In genomic region chr4:84220990-84221389, GRCh38 we compare ENCODE assay signal across 27 cellular contexts.
DNase-seq lines count a peak whose midpoint lies in the region; ATAC-seq, FAIRE-seq and TF ChIP-seq lines count a peak whose summit lies in the region.
"Had no signal": no experiment of that assay in that cellular context is flagged by ENCODE, and none has a peak within 500 bp of the region (broad histone marks: within the 10 kb centered on the region; RNA-seq: fewer than 3 reads in every experiment).

No MANE protein-coding gene starts in this region.

- RAD21 ChIA-PET in GM12878 (lab: Charles Lee; ENCODE audit: unreplicated experiment), result no interaction called here

- 11% methylated on average over 6 of the region's 6 CpGs for WGBS in GM12878 (ENCODE audit: insufficient coverage, insufficient replicate concordance, low lambda C conversion rate, missing lambda C conversion rate)
- WGBS in upper lobe of left lung, 2 donors, result 75 to 81% methylated on average over 6 of the region's 6 CpGs

- TF ChIP-seq CTCF in GM12878 (IDR thresholded peaks at IDR 0.05 in 2 of 3, conservative IDR thresholded peaks at IDR 0.05 in 1 of 3; ENCODE audit: control insufficient read depth in 2 of 3, extremely low read depth in 1 of 3, insufficient read depth in 1 of 3, low read depth in 3 of 3, low read length in 3 of 3) (no peak), upper lobe of left lung (IDR thresholded peaks at IDR 0.05) (no peak)

- ATAC-seq in GM18867 (IDR thresholded peaks at IDR 0.05; ENCODE audit: unreplicated experiment) (peak; percentile 94), GM19468 (IDR thresholded peaks at IDR 0.05; ENCODE audit: extremely low read depth, unreplicated experiment) (peak; percentile 62), HG03432 (IDR thresholded peaks at IDR 0.05; ENCODE audit: unreplicated experiment) (peak; percentile 70), GM12878 (peak; percentile 78), upper lobe of left lung (ENCODE audit: low FRiP score in 2 of 2) (no peak)
- no peak for ATAC-seq in activated T-cell treated with anti-CD3 and anti-CD28 coated beads, Interleukin-2, amount 50 U/mL, for 4 hours
- ATAC-seq: heart left ventricle, Panc1 had no signal

- no peak for DNase-seq in GM12878 (ENCODE audit: low read depth, low spot score)
- DNase-seq in NCI-H2171 treated with DMSO at 0.1 percent for 48 hours (lab: John Stamatoyannopoulos, UW), result no peak
- DNase-seq in NCI-H446 treated with DMSO at 0.1 percent for 48 hours (lab: John Stamatoyannopoulos, UW), result no peak
- DNase-seq in activated T-cell treated with anti-CD3 and anti-CD28 coated beads, Interleukin-2, amount 50 U/mL, for 4 hours, result no peak
- DNase-seq in upper lobe of left lung, result no peak
- DNase-seq: activated naive CD4-positive, alpha-beta T cell treated with anti-CD3 and anti-CD28 coated beads, Interleukin-2, amount 10 ng/mL, durations not matched to agents 7 days and 5 days; activated T-cell treated with anti-CD3 and anti-CD28 coated beads, Interleukin-2, amount 50 U/mL, for 24 hours; CD4-positive, alpha-beta T cell; DMS153; GDM1; H7; heart left ventricle; immature natural killer cell; left ventricle myocardium inferior; MG63; NCI-H1694; NCI-H774; stimulated activated CD4-positive, alpha-beta T cell treated with anti-CD3 and anti-CD28 coated beads, Interleukin-2, amount 100 ng/mL, for 24 hours; stimulated activated naive CD4-positive, alpha-beta T cell had no signal

- no peaks in the 10 kb centered on the region for H3K4me1 Mint-ChIP-seq in activated T-cell treated with anti-CD3 and anti-CD28 coated beads, Interleukin-2, amount 50 U/mL, for 4 hours (ENCODE audit: low read depth)
- H3K4me1 Mint-ChIP-seq: activated naive CD4-positive, alpha-beta T cell treated with anti-CD3 and anti-CD28 coated beads, Interleukin-2, amount 10 ng/mL, durations not matched to agents 7 days and 5 days; immature natural killer cell had no signal

- SMC1A ChIA-PET in GM12878 (lab: Charles Lee; ENCODE audit: uncharacterized antibody, unreplicated experiment), result no interaction called here

- no peaks in the 10 kb centered on the region for H3K4me1 ChIP-seq in GM12878 (ENCODE audit: control insufficient read depth, insufficient read depth, low read length)
- no peaks in the 10 kb centered on the region for H3K4me1 ChIP-seq in upper lobe of left lung
- H3K4me1 ChIP-seq: heart left ventricle, left ventricle myocardium inferior had no signal

- no peak for TF ChIP-seq EP300 in GM12878 (IDR thresholded peaks at IDR 0.05; ENCODE audit: borderline replicate concordance in 1 of 2, control insufficient read depth in 1 of 2, low read depth in 2 of 2, low read length in 2 of 2)
- no peak for TF ChIP-seq EP300 in upper lobe of left lung (IDR thresholded peaks at IDR 0.05)

- H3K27ac ChIP-seq in GM12878 (ENCODE audit: control insufficient read depth, insufficient read depth), result no peak overlapping the region
- no peak overlapping the region for H3K27ac ChIP-seq in upper lobe of left lung
- H3K27ac ChIP-seq: cardiac muscle cell, heart left ventricle, left ventricle myocardium inferior had no signal

- FAIRE-seq in GM12878 (lab: Jason Lieb, UNC), result no peak
- FAIRE-seq: endothelial cell of umbilical vein had no signal

- intact Hi-C loops in GM12878 (cut with micrococcal nuclease; ENCODE audit: unreplicated experiment), result no loop called here

- TF ChIP-seq POLR2A in GM12878 (IDR thresholded peaks at IDR 0.05; ENCODE audit: low read depth, low read length) (no peak), upper lobe of left lung (IDR thresholded peaks at IDR 0.05) (no peak)

- H2AFZ ChIP-seq in GM12878 (ENCODE audit: control insufficient read depth, low read depth, low read length), result no peak overlapping the region

- H3K79me2 ChIP-seq in GM12878 (ENCODE audit: control insufficient read depth, insufficient read depth, low read length), result no peaks in the 10 kb centered on the region

- CTCF ChIA-PET in GM12878 (lab: Yijun Ruan, JAX), result no interaction called here

- H3K9me3 Mint-ChIP-seq in activated T-cell treated with anti-CD3 and anti-CD28 coated beads, Interleukin-2, amount 50 U/mL, for 4 hours, result no peaks in the 10 kb centered on the region
- H3K9me3 Mint-ChIP-seq: activated naive CD4-positive, alpha-beta T cell treated with anti-CD3 and anti-CD28 coated beads, Interleukin-2, amount 10 ng/mL, durations not matched to agents 7 days and 5 days; activated T-cell treated with anti-CD3 and anti-CD28 coated beads, Interleukin-2, amount 50 U/mL, for 24 hours; dendritic cell treated with granulocyte-macrophage colony-stimulating factor and Interleukin-4, amounts not matched to agents 40 ng/mL and 50 ng/mL, for 4 days had no signal

- H3K4me3 ChIP-seq in GM12878, result no peak overlapping the region
- no peak overlapping the region for H3K4me3 ChIP-seq in upper lobe of left lung
- H3K4me3 ChIP-seq: cardiac muscle cell, heart left ventricle, left ventricle myocardium inferior, MG63 had no signal

- no peak overlapping the region for H3K4me3 Mint-ChIP-seq in activated T-cell treated with anti-CD3 and anti-CD28 coated beads, Interleukin-2, amount 50 U/mL, for 4 hours
- H3K4me3 Mint-ChIP-seq: activated naive CD4-positive, alpha-beta T cell treated with anti-CD3 and anti-CD28 coated beads, Interleukin-2, amount 10 ng/mL, durations not matched to agents 7 days and 5 days; activated T-cell treated with anti-CD3 and anti-CD28 coated beads, Interleukin-2, amount 50 U/mL, for 24 hours; CD4-positive, alpha-beta T cell; dendritic cell treated with granulocyte-macrophage colony-stimulating factor and Interleukin-4, amounts not matched to agents 40 ng/mL and 50 ng/mL, for 4 days; immature natural killer cell; neural crest cell had no signal

- no peaks in the 10 kb centered on the region for H3K36me3 Mint-ChIP-seq in activated T-cell treated with anti-CD3 and anti-CD28 coated beads, Interleukin-2, amount 50 U/mL, for 4 hours (ENCODE audit: insufficient read depth)
- H3K36me3 Mint-ChIP-seq: activated naive CD4-positive, alpha-beta T cell treated with anti-CD3 and anti-CD28 coated beads, Interleukin-2, amount 10 ng/mL, durations not matched to agents 7 days and 5 days; immature natural killer cell had no signal

- BruUV-seq in GM12878 (replicated peaks; lab: Mats Ljungman, UMichigan), result no TSS peak

- H3K36me3 ChIP-seq in GM12878 (ENCODE audit: control insufficient read depth in 2 of 2, insufficient read depth in 2 of 2, low read length in 1 of 2) (no peaks in the 10 kb centered on the region), upper lobe of left lung (no peaks in the 10 kb centered on the region)
- H3K36me3 ChIP-seq: cardiac muscle cell, heart left ventricle, left ventricle myocardium inferior, MG63 had no signal

- H3K27me3 Mint-ChIP-seq in activated T-cell treated with anti-CD3 and anti-CD28 coated beads, Interleukin-2, amount 50 U/mL, for 4 hours (ENCODE audit: low read depth), result no peaks in the 10 kb centered on the region
- H3K27me3 Mint-ChIP-seq: activated naive CD4-positive, alpha-beta T cell treated with anti-CD3 and anti-CD28 coated beads, Interleukin-2, amount 10 ng/mL, durations not matched to agents 7 days and 5 days; activated T-cell treated with anti-CD3 and anti-CD28 coated beads, Interleukin-2, amount 50 U/mL, for 24 hours; CD4-positive, alpha-beta T cell; dendritic cell treated with granulocyte-macrophage colony-stimulating factor and Interleukin-4, amounts not matched to agents 40 ng/mL and 50 ng/mL, for 4 days had no signal

- H3K9ac ChIP-seq in GM12878 (ENCODE audit: control insufficient read depth, insufficient read depth, low read length), result no peak overlapping the region

- H3K9me3 ChIP-seq in GM12878 (replicated peaks; ENCODE audit: control insufficient read depth, insufficient read depth, low read length) (no peaks in the 10 kb centered on the region), upper lobe of left lung (no peaks in the 10 kb centered on the region)
- H3K9me3 ChIP-seq: heart left ventricle, left ventricle myocardium inferior, MG63 had no signal

- POLR2A ChIA-PET in GM12878 (lab: Charles Lee), result no interaction called here

- no peaks in the 10 kb centered on the region for H4K20me1 ChIP-seq in GM12878 (ENCODE audit: control insufficient read depth, insufficient read depth)

- H3K4me2 ChIP-seq in GM12878 (ENCODE audit: control insufficient read depth, insufficient read depth), result no peak overlapping the region

- no peaks in the 10 kb centered on the region for H3K27me3 ChIP-seq in GM12878 (replicated peaks in 1 of 2; ENCODE audit: control insufficient read depth in 2 of 2, insufficient read depth in 2 of 2, low read length in 1 of 2)
- H3K27me3 ChIP-seq in upper lobe of left lung, result no peaks in the 10 kb centered on the region
- H3K27me3 ChIP-seq: cardiac muscle cell, heart left ventricle, MG63 had no signal

- TF ChIP-seq RAD21 in GM12878 (IDR thresholded peaks at IDR 0.05; ENCODE audit: insufficient read depth, low read depth, low read length), result no peak

- in situ Hi-C loops in GM12878 (cut with MboI), result no loop called here

TF ChIP-seq in GM12878, 131 proteins besides CTCF, POLR2A, EP300 and RAD21 (continues in another document):
- TF ChIP-seq CEBPB (IDR thresholded peaks at IDR 0.05; ENCODE audit: borderline replicate concordance in 1 of 2, low read depth in 2 of 2, low read length in 2 of 2) (no peak), ZNF687 (IDR thresholded peaks at IDR 0.05) (no peak), STAT1 (conservative IDR thresholded peaks at IDR 0.05) (no peak)

Comparison
In these comparisons a context has a peak if more than half of its experiments do, and no peak if none do; other contexts are left out.
1. ATAC-seq: peak in GM18867 (single experiment), GM19468 (single experiment), HG03432 (single experiment) and GM12878 (single experiment); none in activated T-cell treated with anti-CD3 and anti-CD28 coated beads, Interleukin-2, amount 50 U/mL, for 4 hours (0 of 2) and upper lobe of left lung (0 of 2).